22 cellular contexts compared by ENCODE assay signal in genomic region chr1:173917149-173917548, GRCh38. TPM values are rescaled to one million over a fixed set of nuclear protein-coding genes. Genes with fewer than 3 reads are reported as not detected.
"Had no signal": no experiment of that assay in that cellular context is flagged by ENCODE, and none has a peak within 500 bp of the region (broad histone marks: within the 10 kb centered on the region; RNA-seq: fewer than 3 reads in every experiment).

SERPINC1 (minus strand) TSS chr1:173917327; CDS start chr1:173917259, 68 bp downstream.

- H3K4me3 Mint-ChIP-seq: naive thymus-derived CD4-positive, alpha-beta T cell; stimulated activated naive CD8-positive, alpha-beta T cell treated with anti-CD3 and anti-CD28 coated beads, Interleukin-15, Interleukin-2, amounts not matched to agents 100 ng/mL and 50 ng/mL, for 24 hours had no signal

- H3K36me3 ChIP-seq: neutrophil, tibial artery, upper lobe of left lung, uterus had no signal

- H3K4me1 ChIP-seq: tibial artery, uterus had no signal

- H3K27ac Mint-ChIP-seq: stimulated activated naive CD8-positive, alpha-beta T cell treated with anti-CD3 and anti-CD28 coated beads, Interleukin-15, Interleukin-2, amounts not matched to agents 100 ng/mL and 50 ng/mL, for 24 hours had no signal

- H3K4me3 ChIP-seq: dorsolateral prefrontal cortex, tibial artery, upper lobe of left lung, uterus had no signal

- H3K9me3 Mint-ChIP-seq: stimulated activated naive CD8-positive, alpha-beta T cell treated with anti-CD3 and anti-CD28 coated beads, Interleukin-15, Interleukin-2, amounts not matched to agents 100 ng/mL and 50 ng/mL, for 24 hours had no signal

- DNase-seq: cortex of kidney; dorsolateral prefrontal cortex; effector CD8-positive, alpha-beta T cell; foreskin melanocyte; head of caudate nucleus; hippocampal formation; left colon; mammary epithelial cell; naive thymus-derived CD4-positive, alpha-beta T cell; posterior cingulate gyrus; small intestine; stimulated activated CD4-positive, alpha-beta T cell treated with anti-CD3 and anti-CD28 coated beads, Interleukin-12 subunit alpha, Interleukin-12 subunit beta, amount 100 ng/mL, for 4 hours; tibial artery; upper lobe of left lung; uterus had no signal

- H3K27me3 ChIP-seq: dorsolateral prefrontal cortex, neutrophil, tibial artery, upper lobe of left lung, uterus had no signal

- H3K27me3 Mint-ChIP-seq: stimulated activated naive CD8-positive, alpha-beta T cell treated with anti-CD3 and anti-CD28 coated beads, Interleukin-15, Interleukin-2, amounts not matched to agents 100 ng/mL and 50 ng/mL, for 24 hours had no signal

- H3K9me3 ChIP-seq: neutrophil, tibial artery, upper lobe of left lung, uterus had no signal

- H3K27ac ChIP-seq: dorsolateral prefrontal cortex, neutrophil, tibial artery, upper lobe of left lung, uterus had no signal

RNA-seq across cellular contexts. Expression of gene SERPINC1, which starts in this region (rescaled TPM):
- total RNA-seq: lower leg skin, mesenteric fat pad, pulmonary artery endothelial cell, temporal lobe had no signal
- polyA plus RNA-seq: neural cell had no signal
